ENCODE assay signal across 1 cellular context in genomic region chr16:85615852-85616607, GRCh38.
TF ChIP-seq lines count a peak whose summit lies in the region.

No MANE protein-coding gene starts in this region.

TF ChIP-seq in HepG2, 621 proteins besides CTCF, POLR2A, EP300 and RAD21 (continued from another document and continues in another):
- TF ChIP-seq SNAPC4 (CRISPR knock-in tag; IDR thresholded peaks at IDR 0.05) (no peak), ZNF329 (CRISPR knock-in tag; IDR thresholded peaks at IDR 0.05; ENCODE audit: low read depth) (no peak), ZNF569 (CRISPR knock-in tag; IDR thresholded peaks at IDR 0.05; ENCODE audit: borderline replicate concordance) (no peak), KLF12 (CRISPR knock-in tag; IDR thresholded peaks at IDR 0.05; ENCODE audit: borderline replicate concordance) (no peak), ZNF710 (CRISPR knock-in tag; IDR thresholded peaks at IDR 0.05; ENCODE audit: borderline replicate concordance) (no peak), USF2 (IDR thresholded peaks at IDR 0.05; ENCODE audit: low read depth, low read length) (no peak), USF2 (CRISPR knock-in tag; IDR thresholded peaks at IDR 0.05; ENCODE audit: borderline replicate concordance) (no peak), ARID2 (CRISPR knock-in tag; IDR thresholded peaks at IDR 0.05; ENCODE audit: borderline replicate concordance) (no peak; the same call in 1 of the 2 replicates), ZNF264 (CRISPR knock-in tag; IDR thresholded peaks at IDR 0.05) (no peak), PLRG1 (conservative IDR thresholded peaks at IDR 0.05) (no peak), MTERF4 (CRISPR knock-in tag; IDR thresholded peaks at IDR 0.05) (no peak), ZNF136 (CRISPR knock-in tag; IDR thresholded peaks at IDR 0.05; ENCODE audit: low read depth) (peak; percentile 50; the same call in 1 of the 2 replicates), ZNF747 (CRISPR knock-in tag; IDR thresholded peaks at IDR 0.05; ENCODE audit: borderline replicate concordance) (no peak), ZNF800 (CRISPR knock-in tag; IDR thresholded peaks at IDR 0.05) (no peak), ZFP36 (IDR thresholded peaks at IDR 0.05; ENCODE audit: borderline replicate concordance, low read depth, low read length, partially characterized antibody) (no peak), ZNF616 (CRISPR knock-in tag; IDR thresholded peaks at IDR 0.05; ENCODE audit: low read depth) (no peak), ZNF691 (CRISPR knock-in tag; IDR thresholded peaks at IDR 0.05; ENCODE audit: borderline replicate concordance, low read depth) (no peak), ZNF577 (CRISPR knock-in tag; IDR thresholded peaks at IDR 0.05; ENCODE audit: borderline replicate concordance, low read depth) (no peak), MBNL3 (CRISPR knock-in tag; conservative IDR thresholded peaks at IDR 0.05) (no peak), POLR2AphosphoS5 (IDR thresholded peaks at IDR 0.05; ENCODE audit: low read depth, low read length) (no peak), NFE2L1 (CRISPR knock-in tag; IDR thresholded peaks at IDR 0.05; ENCODE audit: borderline replicate concordance) (no peak), NAIF1 (CRISPR knock-in tag; IDR thresholded peaks at IDR 0.05; ENCODE audit: borderline replicate concordance) (no peak), ZNF30 (CRISPR knock-in tag; IDR thresholded peaks at IDR 0.05) (no peak), DPF2 (CRISPR knock-in tag; IDR thresholded peaks at IDR 0.05; ENCODE audit: borderline replicate concordance, low read depth) (no peak), ZNF570 (CRISPR knock-in tag; IDR thresholded peaks at IDR 0.05; ENCODE audit: borderline replicate concordance) (no peak), HOXA3 (CRISPR knock-in tag; IDR thresholded peaks at IDR 0.05) (no peak), SIN3A (IDR thresholded peaks at IDR 0.05; ENCODE audit: borderline replicate concordance, low read depth, low read length) (no peak), ZBTB43 (CRISPR knock-in tag; conservative IDR thresholded peaks at IDR 0.05) (0 out of 2 replicates have a peak, but pooled peaks have one; percentile 35)
- TF ChIP-seq, protein P1, sequence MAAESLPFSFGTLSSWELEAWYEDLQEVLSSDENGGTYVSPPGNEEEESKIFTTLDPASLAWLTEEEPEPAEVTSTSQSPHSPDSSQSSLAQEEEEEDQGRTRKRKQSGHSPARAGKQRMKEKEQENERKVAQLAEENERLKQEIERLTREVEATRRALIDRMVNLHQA (CRISPR knock-in tag; IDR thresholded peaks at IDR 0.05): no peak
- TF ChIP-seq, protein P2, sequence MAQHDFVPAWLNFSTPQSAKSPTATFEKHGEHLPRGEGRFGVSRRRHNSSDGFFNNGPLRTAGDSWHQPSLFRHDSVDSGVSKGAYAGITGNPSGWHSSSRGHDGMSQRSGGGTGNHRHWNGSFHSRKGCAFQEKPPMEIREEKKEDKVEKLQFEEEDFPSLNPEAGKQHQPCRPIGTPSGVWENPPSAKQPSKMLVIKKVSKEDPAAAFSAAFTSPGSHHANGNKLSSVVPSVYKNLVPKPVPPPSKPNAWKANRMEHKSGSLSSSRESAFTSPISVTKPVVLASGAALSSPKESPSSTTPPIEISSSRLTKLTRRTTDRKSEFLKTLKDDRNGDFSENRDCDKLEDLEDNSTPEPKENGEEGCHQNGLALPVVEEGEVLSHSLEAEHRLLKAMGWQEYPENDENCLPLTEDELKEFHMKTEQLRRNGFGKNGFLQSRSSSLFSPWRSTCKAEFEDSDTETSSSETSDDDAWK (CRISPR knock-in tag; IDR thresholded peaks at IDR 0.05): no peak
- TF ChIP-seq, protein P3, sequence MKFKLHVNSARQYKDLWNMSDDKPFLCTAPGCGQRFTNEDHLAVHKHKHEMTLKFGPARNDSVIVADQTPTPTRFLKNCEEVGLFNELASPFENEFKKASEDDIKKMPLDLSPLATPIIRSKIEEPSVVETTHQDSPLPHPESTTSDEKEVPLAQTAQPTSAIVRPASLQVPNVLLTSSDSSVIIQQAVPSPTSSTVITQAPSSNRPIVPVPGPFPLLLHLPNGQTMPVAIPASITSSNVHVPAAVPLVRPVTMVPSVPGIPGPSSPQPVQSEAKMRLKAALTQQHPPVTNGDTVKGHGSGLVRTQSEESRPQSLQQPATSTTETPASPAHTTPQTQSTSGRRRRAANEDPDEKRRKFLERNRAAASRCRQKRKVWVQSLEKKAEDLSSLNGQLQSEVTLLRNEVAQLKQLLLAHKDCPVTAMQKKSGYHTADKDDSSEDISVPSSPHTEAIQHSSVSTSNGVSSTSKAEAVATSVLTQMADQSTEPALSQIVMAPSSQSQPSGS (CRISPR knock-in tag; IDR thresholded peaks at IDR 0.05): no peak
- TF ChIP-seq, protein P4, sequence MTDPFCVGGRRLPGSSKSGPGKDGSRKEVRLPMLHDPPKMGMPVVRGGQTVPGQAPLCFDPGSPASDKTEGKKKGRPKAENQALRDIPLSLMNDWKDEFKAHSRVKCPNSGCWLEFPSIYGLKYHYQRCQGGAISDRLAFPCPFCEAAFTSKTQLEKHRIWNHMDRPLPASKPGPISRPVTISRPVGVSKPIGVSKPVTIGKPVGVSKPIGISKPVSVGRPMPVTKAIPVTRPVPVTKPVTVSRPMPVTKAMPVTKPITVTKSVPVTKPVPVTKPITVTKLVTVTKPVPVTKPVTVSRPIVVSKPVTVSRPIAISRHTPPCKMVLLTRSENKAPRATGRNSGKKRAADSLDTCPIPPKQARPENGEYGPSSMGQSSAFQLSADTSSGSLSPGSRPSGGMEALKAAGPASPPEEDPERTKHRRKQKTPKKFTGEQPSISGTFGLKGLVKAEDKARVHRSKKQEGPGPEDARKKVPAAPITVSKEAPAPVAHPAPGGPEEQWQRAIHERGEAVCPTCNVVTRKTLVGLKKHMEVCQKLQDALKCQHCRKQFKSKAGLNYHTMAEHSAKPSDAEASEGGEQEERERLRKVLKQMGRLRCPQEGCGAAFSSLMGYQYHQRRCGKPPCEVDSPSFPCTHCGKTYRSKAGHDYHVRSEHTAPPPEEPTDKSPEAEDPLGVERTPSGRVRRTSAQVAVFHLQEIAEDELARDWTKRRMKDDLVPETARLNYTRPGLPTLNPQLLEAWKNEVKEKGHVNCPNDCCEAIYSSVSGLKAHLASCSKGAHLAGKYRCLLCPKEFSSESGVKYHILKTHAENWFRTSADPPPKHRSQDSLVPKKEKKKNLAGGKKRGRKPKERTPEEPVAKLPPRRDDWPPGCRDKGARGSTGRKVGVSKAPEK (CRISPR knock-in tag; IDR thresholded peaks at IDR 0.05; ENCODE audit: borderline replicate concordance): no peak
- TF ChIP-seq, protein P5, sequence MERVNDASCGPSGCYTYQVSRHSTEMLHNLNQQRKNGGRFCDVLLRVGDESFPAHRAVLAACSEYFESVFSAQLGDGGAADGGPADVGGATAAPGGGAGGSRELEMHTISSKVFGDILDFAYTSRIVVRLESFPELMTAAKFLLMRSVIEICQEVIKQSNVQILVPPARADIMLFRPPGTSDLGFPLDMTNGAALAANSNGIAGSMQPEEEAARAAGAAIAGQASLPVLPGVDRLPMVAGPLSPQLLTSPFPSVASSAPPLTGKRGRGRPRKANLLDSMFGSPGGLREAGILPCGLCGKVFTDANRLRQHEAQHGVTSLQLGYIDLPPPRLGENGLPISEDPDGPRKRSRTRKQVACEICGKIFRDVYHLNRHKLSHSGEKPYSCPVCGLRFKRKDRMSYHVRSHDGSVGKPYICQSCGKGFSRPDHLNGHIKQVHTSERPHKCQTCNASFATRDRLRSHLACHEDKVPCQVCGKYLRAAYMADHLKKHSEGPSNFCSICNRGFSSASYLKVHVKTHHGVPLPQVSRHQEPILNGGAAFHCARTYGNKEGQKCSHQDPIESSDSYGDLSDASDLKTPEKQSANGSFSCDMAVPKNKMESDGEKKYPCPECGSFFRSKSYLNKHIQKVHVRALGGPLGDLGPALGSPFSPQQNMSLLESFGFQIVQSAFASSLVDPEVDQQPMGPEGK (CRISPR knock-in tag; IDR thresholded peaks at IDR 0.05): peak; percentile 55
